Comparison of ENCODE assay signal across 1 cellular context in the genomic region with DNA sequence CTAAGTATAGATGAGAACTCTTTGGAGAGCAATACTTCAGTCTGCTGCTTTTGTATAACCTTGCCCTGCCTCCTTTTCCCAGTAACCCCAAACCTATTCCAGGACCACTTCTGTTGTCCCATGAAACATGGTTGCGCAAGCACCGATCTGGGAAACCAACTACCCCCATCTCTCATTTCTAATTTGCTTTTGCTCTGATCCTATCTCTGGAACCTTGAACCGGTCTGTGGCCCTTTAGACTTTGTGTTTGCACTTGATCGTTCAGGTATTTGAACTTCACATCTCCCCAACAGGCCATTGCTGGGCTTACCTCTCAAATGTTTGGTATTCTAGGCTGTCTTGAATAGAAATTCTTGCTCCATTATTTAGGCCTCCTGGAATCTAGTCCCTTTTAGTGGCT.
A peak's percentile ranks its signal among the peaks of the same experiment; 100 is the strongest.
TF ChIP-seq lines count a peak whose summit lies in the region.

No MANE protein-coding gene starts in this region.

TF ChIP-seq in HepG2, 621 proteins besides CTCF, POLR2A, EP300 and RAD21 (continued from another document and continues in another):
- TF ChIP-seq, protein P1, sequence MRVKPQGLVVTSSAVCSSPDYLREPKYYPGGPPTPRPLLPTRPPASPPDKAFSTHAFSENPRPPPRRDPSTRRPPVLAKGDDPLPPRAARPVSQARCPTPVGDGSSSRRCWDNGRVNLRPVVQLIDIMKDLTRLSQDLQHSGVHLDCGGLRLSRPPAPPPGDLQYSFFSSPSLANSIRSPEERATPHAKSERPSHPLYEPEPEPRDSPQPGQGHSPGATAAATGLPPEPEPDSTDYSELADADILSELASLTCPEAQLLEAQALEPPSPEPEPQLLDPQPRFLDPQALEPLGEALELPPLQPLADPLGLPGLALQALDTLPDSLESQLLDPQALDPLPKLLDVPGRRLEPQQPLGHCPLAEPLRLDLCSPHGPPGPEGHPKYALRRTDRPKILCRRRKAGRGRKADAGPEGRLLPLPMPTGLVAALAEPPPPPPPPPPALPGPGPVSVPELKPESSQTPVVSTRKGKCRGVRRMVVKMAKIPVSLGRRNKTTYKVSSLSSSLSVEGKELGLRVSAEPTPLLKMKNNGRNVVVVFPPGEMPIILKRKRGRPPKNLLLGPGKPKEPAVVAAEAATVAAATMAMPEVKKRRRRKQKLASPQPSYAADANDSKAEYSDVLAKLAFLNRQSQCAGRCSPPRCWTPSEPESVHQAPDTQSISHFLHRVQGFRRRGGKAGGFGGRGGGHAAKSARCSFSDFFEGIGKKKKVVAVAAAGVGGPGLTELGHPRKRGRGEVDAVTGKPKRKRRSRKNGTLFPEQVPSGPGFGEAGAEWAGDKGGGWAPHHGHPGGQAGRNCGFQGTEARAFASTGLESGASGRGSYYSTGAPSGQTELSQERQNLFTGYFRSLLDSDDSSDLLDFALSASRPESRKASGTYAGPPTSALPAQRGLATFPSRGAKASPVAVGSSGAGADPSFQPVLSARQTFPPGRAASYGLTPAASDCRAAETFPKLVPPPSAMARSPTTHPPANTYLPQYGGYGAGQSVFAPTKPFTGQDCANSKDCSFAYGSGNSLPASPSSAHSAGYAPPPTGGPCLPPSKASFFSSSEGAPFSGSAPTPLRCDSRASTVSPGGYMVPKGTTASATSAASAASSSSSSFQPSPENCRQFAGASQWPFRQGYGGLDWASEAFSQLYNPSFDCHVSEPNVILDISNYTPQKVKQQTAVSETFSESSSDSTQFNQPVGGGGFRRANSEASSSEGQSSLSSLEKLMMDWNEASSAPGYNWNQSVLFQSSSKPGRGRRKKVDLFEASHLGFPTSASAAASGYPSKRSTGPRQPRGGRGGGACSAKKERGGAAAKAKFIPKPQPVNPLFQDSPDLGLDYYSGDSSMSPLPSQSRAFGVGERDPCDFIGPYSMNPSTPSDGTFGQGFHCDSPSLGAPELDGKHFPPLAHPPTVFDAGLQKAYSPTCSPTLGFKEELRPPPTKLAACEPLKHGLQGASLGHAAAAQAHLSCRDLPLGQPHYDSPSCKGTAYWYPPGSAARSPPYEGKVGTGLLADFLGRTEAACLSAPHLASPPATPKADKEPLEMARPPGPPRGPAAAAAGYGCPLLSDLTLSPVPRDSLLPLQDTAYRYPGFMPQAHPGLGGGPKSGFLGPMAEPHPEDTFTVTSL (CRISPR knock-in tag; IDR thresholded peaks at IDR 0.05; ENCODE audit: borderline replicate concordance), result peak; percentile 29; the same call in 1 of the 2 replicates
- TF ChIP-seq, protein P2, sequence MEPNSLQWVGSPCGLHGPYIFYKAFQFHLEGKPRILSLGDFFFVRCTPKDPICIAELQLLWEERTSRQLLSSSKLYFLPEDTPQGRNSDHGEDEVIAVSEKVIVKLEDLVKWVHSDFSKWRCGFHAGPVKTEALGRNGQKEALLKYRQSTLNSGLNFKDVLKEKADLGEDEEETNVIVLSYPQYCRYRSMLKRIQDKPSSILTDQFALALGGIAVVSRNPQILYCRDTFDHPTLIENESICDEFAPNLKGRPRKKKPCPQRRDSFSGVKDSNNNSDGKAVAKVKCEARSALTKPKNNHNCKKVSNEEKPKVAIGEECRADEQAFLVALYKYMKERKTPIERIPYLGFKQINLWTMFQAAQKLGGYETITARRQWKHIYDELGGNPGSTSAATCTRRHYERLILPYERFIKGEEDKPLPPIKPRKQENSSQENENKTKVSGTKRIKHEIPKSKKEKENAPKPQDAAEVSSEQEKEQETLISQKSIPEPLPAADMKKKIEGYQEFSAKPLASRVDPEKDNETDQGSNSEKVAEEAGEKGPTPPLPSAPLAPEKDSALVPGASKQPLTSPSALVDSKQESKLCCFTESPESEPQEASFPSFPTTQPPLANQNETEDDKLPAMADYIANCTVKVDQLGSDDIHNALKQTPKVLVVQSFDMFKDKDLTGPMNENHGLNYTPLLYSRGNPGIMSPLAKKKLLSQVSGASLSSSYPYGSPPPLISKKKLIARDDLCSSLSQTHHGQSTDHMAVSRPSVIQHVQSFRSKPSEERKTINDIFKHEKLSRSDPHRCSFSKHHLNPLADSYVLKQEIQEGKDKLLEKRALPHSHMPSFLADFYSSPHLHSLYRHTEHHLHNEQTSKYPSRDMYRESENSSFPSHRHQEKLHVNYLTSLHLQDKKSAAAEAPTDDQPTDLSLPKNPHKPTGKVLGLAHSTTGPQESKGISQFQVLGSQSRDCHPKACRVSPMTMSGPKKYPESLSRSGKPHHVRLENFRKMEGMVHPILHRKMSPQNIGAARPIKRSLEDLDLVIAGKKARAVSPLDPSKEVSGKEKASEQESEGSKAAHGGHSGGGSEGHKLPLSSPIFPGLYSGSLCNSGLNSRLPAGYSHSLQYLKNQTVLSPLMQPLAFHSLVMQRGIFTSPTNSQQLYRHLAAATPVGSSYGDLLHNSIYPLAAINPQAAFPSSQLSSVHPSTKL (CRISPR knock-in tag; IDR thresholded peaks at IDR 0.05), result peak; percentile 63; the same call in 1 of the 2 replicates
- TF ChIP-seq SMC3 (IDR thresholded peaks at IDR 0.05; ENCODE audit: low read length) (no peak), CEBPG (CRISPR knock-in tag; IDR thresholded peaks at IDR 0.05) (peak; percentile 81), RCOR2 (CRISPR knock-in tag; IDR thresholded peaks at IDR 0.05) (0 out of 2 replicates have a peak, but pooled peaks have one; percentile 54), ZNF264 (CRISPR knock-in tag; IDR thresholded peaks at IDR 0.05) (0 out of 2 replicates have a peak, but pooled peaks have one; percentile 24), NKX3-1 (CRISPR knock-in tag; IDR thresholded peaks at IDR 0.05) (0 out of 2 replicates have a peak, but pooled peaks have one; percentile 36), KLF13 (CRISPR knock-in tag; IDR thresholded peaks at IDR 0.05) (no peak), MIXL1 (CRISPR knock-in tag; IDR thresholded peaks at IDR 0.05) (no peak), HNF4A (CRISPR knock-in tag; IDR thresholded peaks at IDR 0.05) (peak; percentile 90), PTBP1 (IDR thresholded peaks at IDR 0.05; ENCODE audit: low read depth, low read length, poor library complexity, severe bottlenecking) (no peak), ZNF605 (CRISPR knock-in tag; IDR thresholded peaks at IDR 0.05) (0 out of 2 replicates have a peak, but pooled peaks have one; percentile 23), TCF12 (IDR thresholded peaks at IDR 0.05) (no peak), TCF12 (CRISPR knock-in tag; IDR thresholded peaks at IDR 0.05) (no peak), NR2F6 (IDR thresholded peaks at IDR 0.05) (no peak), NR2F6 (CRISPR knock-in tag; IDR thresholded peaks at IDR 0.05) (peak; percentile 32; the same call in 1 of the 2 replicates), HNRNPUL1 (IDR thresholded peaks at IDR 0.05; ENCODE audit: low read depth, low read length) (no peak), ZNF773 (CRISPR knock-in tag; IDR thresholded peaks at IDR 0.05; ENCODE audit: borderline replicate concordance) (no peak)
- TF ChIP-seq, protein P3, sequence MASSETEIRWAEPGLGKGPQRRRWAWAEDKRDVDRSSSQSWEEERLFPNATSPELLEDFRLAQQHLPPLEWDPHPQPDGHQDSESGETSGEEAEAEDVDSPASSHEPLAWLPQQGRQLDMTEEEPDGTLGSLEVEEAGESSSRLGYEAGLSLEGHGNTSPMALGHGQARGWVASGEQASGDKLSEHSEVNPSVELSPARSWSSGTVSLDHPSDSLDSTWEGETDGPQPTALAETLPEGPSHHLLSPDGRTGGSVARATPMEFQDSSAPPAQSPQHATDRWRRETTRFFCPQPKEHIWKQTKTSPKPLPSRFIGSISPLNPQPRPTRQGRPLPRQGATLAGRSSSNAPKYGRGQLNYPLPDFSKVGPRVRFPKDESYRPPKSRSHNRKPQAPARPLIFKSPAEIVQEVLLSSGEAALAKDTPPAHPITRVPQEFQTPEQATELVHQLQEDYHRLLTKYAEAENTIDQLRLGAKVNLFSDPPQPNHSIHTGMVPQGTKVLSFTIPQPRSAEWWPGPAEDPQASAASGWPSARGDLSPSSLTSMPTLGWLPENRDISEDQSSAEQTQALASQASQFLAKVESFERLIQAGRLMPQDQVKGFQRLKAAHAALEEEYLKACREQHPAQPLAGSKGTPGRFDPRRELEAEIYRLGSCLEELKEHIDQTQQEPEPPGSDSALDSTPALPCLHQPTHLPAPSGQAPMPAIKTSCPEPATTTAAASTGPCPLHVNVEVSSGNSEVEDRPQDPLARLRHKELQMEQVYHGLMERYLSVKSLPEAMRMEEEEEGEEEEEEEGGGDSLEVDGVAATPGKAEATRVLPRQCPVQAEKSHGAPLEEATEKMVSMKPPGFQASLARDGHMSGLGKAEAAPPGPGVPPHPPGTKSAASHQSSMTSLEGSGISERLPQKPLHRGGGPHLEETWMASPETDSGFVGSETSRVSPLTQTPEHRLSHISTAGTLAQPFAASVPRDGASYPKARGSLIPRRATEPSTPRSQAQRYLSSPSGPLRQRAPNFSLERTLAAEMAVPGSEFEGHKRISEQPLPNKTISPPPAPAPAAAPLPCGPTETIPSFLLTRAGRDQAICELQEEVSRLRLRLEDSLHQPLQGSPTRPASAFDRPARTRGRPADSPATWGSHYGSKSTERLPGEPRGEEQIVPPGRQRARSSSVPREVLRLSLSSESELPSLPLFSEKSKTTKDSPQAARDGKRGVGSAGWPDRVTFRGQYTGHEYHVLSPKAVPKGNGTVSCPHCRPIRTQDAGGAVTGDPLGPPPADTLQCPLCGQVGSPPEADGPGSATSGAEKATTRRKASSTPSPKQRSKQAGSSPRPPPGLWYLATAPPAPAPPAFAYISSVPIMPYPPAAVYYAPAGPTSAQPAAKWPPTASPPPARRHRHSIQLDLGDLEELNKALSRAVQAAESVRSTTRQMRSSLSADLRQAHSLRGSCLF (CRISPR knock-in tag; IDR thresholded peaks at IDR 0.05; ENCODE audit: borderline replicate concordance), result no peak
- TF ChIP-seq, protein P4, sequence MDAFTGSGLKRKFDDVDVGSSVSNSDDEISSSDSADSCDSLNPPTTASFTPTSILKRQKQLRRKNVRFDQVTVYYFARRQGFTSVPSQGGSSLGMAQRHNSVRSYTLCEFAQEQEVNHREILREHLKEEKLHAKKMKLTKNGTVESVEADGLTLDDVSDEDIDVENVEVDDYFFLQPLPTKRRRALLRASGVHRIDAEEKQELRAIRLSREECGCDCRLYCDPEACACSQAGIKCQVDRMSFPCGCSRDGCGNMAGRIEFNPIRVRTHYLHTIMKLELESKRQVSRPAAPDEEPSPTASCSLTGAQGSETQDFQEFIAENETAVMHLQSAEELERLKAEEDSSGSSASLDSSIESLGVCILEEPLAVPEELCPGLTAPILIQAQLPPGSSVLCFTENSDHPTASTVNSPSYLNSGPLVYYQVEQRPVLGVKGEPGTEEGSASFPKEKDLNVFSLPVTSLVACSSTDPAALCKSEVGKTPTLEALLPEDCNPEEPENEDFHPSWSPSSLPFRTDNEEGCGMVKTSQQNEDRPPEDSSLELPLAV (CRISPR knock-in tag; conservative IDR thresholded peaks at IDR 0.05; ENCODE audit: low read depth), result no peak
- TF ChIP-seq, protein P5, sequence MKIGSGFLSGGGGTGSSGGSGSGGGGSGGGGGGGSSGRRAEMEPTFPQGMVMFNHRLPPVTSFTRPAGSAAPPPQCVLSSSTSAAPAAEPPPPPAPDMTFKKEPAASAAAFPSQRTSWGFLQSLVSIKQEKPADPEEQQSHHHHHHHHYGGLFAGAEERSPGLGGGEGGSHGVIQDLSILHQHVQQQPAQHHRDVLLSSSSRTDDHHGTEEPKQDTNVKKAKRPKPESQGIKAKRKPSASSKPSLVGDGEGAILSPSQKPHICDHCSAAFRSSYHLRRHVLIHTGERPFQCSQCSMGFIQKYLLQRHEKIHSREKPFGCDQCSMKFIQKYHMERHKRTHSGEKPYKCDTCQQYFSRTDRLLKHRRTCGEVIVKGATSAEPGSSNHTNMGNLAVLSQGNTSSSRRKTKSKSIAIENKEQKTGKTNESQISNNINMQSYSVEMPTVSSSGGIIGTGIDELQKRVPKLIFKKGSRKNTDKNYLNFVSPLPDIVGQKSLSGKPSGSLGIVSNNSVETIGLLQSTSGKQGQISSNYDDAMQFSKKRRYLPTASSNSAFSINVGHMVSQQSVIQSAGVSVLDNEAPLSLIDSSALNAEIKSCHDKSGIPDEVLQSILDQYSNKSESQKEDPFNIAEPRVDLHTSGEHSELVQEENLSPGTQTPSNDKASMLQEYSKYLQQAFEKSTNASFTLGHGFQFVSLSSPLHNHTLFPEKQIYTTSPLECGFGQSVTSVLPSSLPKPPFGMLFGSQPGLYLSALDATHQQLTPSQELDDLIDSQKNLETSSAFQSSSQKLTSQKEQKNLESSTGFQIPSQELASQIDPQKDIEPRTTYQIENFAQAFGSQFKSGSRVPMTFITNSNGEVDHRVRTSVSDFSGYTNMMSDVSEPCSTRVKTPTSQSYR (CRISPR knock-in tag; IDR thresholded peaks at IDR 0.05; ENCODE audit: borderline replicate concordance), result 0 out of 2 replicates have a peak, but pooled peaks have one; percentile 60
- TF ChIP-seq, protein P6, sequence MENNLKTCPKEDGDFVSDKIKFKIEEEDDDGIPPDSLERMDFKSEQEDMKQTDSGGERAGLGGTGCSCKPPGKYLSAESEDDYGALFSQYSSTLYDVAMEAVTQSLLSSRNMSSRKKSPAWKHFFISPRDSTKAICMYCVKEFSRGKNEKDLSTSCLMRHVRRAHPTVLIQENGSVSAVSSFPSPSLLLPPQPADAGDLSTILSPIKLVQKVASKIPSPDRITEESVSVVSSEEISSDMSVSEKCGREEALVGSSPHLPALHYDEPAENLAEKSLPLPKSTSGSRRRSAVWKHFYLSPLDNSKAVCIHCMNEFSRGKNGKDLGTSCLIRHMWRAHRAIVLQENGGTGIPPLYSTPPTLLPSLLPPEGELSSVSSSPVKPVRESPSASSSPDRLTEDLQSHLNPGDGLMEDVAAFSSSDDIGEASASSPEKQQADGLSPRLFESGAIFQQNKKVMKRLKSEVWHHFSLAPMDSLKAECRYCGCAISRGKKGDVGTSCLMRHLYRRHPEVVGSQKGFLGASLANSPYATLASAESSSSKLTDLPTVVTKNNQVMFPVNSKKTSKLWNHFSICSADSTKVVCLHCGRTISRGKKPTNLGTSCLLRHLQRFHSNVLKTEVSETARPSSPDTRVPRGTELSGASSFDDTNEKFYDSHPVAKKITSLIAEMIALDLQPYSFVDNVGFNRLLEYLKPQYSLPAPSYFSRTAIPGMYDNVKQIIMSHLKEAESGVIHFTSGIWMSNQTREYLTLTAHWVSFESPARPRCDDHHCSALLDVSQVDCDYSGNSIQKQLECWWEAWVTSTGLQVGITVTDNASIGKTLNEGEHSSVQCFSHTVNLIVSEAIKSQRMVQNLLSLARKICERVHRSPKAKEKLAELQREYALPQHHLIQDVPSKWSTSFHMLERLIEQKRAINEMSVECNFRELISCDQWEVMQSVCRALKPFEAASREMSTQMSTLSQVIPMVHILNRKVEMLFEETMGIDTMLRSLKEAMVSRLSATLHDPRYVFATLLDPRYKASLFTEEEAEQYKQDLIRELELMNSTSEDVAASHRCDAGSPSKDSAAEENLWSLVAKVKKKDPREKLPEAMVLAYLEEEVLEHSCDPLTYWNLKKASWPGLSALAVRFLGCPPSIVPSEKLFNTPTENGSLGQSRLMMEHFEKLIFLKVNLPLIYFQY (CRISPR knock-in tag; IDR thresholded peaks at IDR 0.05; ENCODE audit: borderline replicate concordance), result no peak
- TF ChIP-seq, protein P7, sequence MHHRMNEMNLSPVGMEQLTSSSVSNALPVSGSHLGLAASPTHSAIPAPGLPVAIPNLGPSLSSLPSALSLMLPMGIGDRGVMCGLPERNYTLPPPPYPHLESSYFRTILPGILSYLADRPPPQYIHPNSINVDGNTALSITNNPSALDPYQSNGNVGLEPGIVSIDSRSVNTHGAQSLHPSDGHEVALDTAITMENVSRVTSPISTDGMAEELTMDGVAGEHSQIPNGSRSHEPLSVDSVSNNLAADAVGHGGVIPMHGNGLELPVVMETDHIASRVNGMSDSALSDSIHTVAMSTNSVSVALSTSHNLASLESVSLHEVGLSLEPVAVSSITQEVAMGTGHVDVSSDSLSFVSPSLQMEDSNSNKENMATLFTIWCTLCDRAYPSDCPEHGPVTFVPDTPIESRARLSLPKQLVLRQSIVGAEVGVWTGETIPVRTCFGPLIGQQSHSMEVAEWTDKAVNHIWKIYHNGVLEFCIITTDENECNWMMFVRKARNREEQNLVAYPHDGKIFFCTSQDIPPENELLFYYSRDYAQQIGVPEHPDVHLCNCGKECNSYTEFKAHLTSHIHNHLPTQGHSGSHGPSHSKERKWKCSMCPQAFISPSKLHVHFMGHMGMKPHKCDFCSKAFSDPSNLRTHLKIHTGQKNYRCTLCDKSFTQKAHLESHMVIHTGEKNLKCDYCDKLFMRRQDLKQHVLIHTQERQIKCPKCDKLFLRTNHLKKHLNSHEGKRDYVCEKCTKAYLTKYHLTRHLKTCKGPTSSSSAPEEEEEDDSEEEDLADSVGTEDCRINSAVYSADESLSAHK (CRISPR knock-in tag; IDR thresholded peaks at IDR 0.05; ENCODE audit: borderline replicate concordance), result no peak
